Comparison of ENCODE assay signal across 13 cellular contexts in the genomic region with DNA sequence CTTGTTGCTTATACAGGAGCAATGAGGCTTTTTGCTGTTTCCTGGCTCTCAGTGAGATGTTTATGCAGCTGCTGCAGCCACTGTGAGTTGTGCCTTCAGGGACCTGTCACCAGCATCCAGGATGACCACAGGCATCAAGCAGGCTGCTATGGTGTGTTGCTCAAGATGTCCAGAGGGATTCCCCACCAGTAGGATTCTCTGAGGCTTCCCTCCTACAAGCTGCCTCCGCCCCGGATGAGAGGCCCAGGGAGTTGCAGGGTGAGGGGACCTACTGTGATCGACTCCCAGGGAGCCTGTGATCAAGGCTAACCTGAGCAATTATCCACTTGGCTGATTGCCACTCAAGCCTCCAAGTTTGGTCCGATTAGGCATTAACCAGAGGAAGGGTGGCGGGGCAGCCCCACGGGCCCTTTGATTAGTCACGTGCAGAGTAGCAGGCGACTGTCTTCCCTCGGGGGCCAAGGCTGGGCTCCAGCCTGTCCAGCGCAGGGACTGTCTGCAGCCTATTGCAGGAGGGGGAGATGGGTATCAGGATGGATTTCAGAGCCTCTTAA. TPM values are rescaled to one million over a fixed set of nuclear protein-coding genes. Genes with fewer than 3 reads are reported as not detected.
A peak's percentile ranks its signal among the peaks of the same experiment; 100 is the strongest.
DNase-seq lines count a peak whose midpoint lies in the region; ATAC-seq lines count a peak whose summit lies in the region.
"Had no signal": no experiment of that assay in that cellular context is flagged by ENCODE, and none has a peak within 500 bp of the region (broad histone marks: within the 10 kb centered on the region; RNA-seq: fewer than 3 reads in every experiment).

No MANE protein-coding gene starts in this region.

- H2BK120ac ChIP-seq in mesenchymal stem cell (ENCODE audit: low read depth, low read length), result no peak overlapping the region

- no peak overlapping the region for H2BK12ac ChIP-seq in mesenchymal stem cell (ENCODE audit: low read length in 2 of 2)

- H3K14ac ChIP-seq in mesenchymal stem cell (ENCODE audit: low read length in 2 of 2), result no peak overlapping the region

- H3K9ac ChIP-seq in mesenchymal stem cell (ENCODE audit: low read length), result no peak overlapping the region

- DNase-seq in EH (ENCODE audit: low read depth) (peak; percentile 33), mesenchymal stem cell (peak; percentile 3), HAP-1 (ENCODE audit: low spot score in 2 of 2) (no peak), NK-92 (lab: John Stamatoyannopoulos, UW; ENCODE audit: unreplicated experiment) (no peak), T-helper 2 cell (no peak)
- DNase-seq: activated T-cell treated with anti-CD3 and anti-CD28 coated beads, Interleukin-2, amount 50 U/mL, for 24 hours; CD8-positive, alpha-beta T cell; stimulated activated CD4-positive, alpha-beta T cell treated with anti-CD3 and anti-CD28 coated beads, Interleukin-4, amount 100 ng/mL, for 1 hour; T1000 had no signal

- no peak overlapping the region for H2AFZ ChIP-seq in mesenchymal stem cell (ENCODE audit: low read depth, low read length)

- no peak overlapping the region for H3K4me2 ChIP-seq in mesenchymal stem cell (ENCODE audit: low read length, poor library complexity, severe bottlenecking)

- peak overlapping the region; percentile 33 for H3K27ac ChIP-seq in mesenchymal stem cell (ENCODE audit: low read length, poor library complexity, severe bottlenecking)
- H3K27ac ChIP-seq: upper lobe of left lung had no signal

- no peak overlapping the region for H2AK5ac ChIP-seq in mesenchymal stem cell (ENCODE audit: low read length, severe bottlenecking)

- no peak overlapping the region for H2BK15ac ChIP-seq in mesenchymal stem cell (ENCODE audit: low read depth, poor library complexity, severe bottlenecking)

- no peaks in the 10 kb centered on the region for H3K36me3 ChIP-seq in mesenchymal stem cell (ENCODE audit: control insufficient read depth in 1 of 2, insufficient read depth in 2 of 2, low read depth in 1 of 2, low read length in 2 of 2)
- H3K36me3 ChIP-seq in HAP-1 (replicated peaks), result no peaks in the 10 kb centered on the region
- H3K36me3 ChIP-seq: upper lobe of left lung had no signal

- no peaks in the 10 kb centered on the region for H3K79me1 ChIP-seq in mesenchymal stem cell (replicated peaks; ENCODE audit: low read length, poor library complexity, severe bottlenecking)

- no peak overlapping the region for H3K4ac ChIP-seq in mesenchymal stem cell (ENCODE audit: low read depth in 1 of 2, low read length in 2 of 2)

- no peak overlapping the region for H3K23ac ChIP-seq in mesenchymal stem cell (ENCODE audit: low read length in 2 of 2)

- H3K4me1 ChIP-seq in mesenchymal stem cell (ENCODE audit: control insufficient read depth, insufficient read depth, low read depth, low read length) (peaks cover 46% of the 10 kb centered on the region), HAP-1 (no peaks in the 10 kb centered on the region)
- H3K4me1 ChIP-seq: upper lobe of left lung had no signal

- H3K18ac ChIP-seq in mesenchymal stem cell (ENCODE audit: low read depth in 1 of 2, low read length in 2 of 2), result no peak overlapping the region

- H3K9me3 ChIP-seq in mesenchymal stem cell (ENCODE audit: control insufficient read depth, low read length) (no peaks in the 10 kb centered on the region), HAP-1 (no peaks in the 10 kb centered on the region)
- H3K9me3 ChIP-seq: upper lobe of left lung had no signal

- H4K91ac ChIP-seq in mesenchymal stem cell (ENCODE audit: low read length), result no peak overlapping the region

- in situ Hi-C loops in HAP-1 (cut with MboI; ENCODE audit: low sequenced_read_pairs), result no loop called here

- H3K4me3 ChIP-seq in mesenchymal stem cell (ENCODE audit: insufficient read depth in 1 of 2, low read depth in 1 of 2, low read length in 2 of 2) (no peak overlapping the region), HAP-1 (no peak overlapping the region)
- H3K4me3 ChIP-seq: upper lobe of left lung had no signal

- H2BK5ac ChIP-seq in mesenchymal stem cell (ENCODE audit: low read depth, low read length, poor library complexity, severe bottlenecking), result no peak overlapping the region

- WGBS in mesenchymal stem cell, result 77% methylated on average over 8 of the region's 10 CpGs

- no peak overlapping the region for H4K8ac ChIP-seq in mesenchymal stem cell (ENCODE audit: low read length)

- H3K27me3 ChIP-seq in mesenchymal stem cell (ENCODE audit: control insufficient read depth in 1 of 2, insufficient read depth in 1 of 2, low read length in 2 of 2) (peaks cover 0 to 25% of the 10 kb centered on the region in 2 experiments), HAP-1 (ENCODE audit: low read depth) (no peaks in the 10 kb centered on the region)
- H3K27me3 ChIP-seq: upper lobe of left lung had no signal

- ATAC-seq in GM19395 (IDR thresholded peaks at IDR 0.05; ENCODE audit: unreplicated experiment) (peak; percentile 74), HG03342 (IDR thresholded peaks at IDR 0.05; ENCODE audit: unreplicated experiment) (peak; percentile 62), GM21367 (IDR thresholded peaks at IDR 0.05; ENCODE audit: unreplicated experiment) (no peak)
- ATAC-seq: CD8-positive, alpha-beta T cell had no signal

RNA-seq across cellular contexts. Expression of gene FAT2, which starts 1.8 kb away (rescaled TPM):
- not detected for polyA plus RNA-seq in mesenchymal stem cell (2013, experiment 1 of 2)
- polyA plus RNA-seq in mesenchymal stem cell (2013, experiment 2 of 2), result not detected

Comparison
In these comparisons a context has a peak if more than half of its experiments do, and no peak if none do; other contexts are left out.
1. DNase-seq: peak in EH (single experiment) and mesenchymal stem cell (single experiment); none in HAP-1 (0 of 2), NK-92 (single experiment) and T-helper 2 cell (0 of 5).